In genomic region chr12:131824450-131824849, GRCh38 we compare ENCODE assay signal across 23 cellular contexts.
"Had no signal": no experiment of that assay in that cellular context is flagged by ENCODE, and none has a peak within 500 bp of the region (broad histone marks: within the 10 kb centered on the region; RNA-seq: fewer than 3 reads in every experiment).

No MANE protein-coding gene starts in this region.

- H3K4me3 ChIP-seq: hepatocyte, left ventricle myocardium inferior, lung, neural progenitor cell, ovary, right atrium auricular region, skin epidermis, stomach, testis, thyroid gland, transverse colon, upper lobe of left lung had no signal

- H2AFZ ChIP-seq: hepatocyte, neural progenitor cell had no signal

- H3K4me2 ChIP-seq: hepatocyte, neural progenitor cell had no signal

- DNase-seq: left ventricle myocardium inferior; mesendoderm; naive B cell; natural killer cell; nephron progenitor cell; stimulated activated CD4-positive, alpha-beta T cell treated with anti-CD3 and anti-CD28 coated beads, Interleukin-12 subunit alpha, Interleukin-12 subunit beta, amount 100 ng/mL, for 4 hours; stimulated activated CD4-positive, alpha-beta T cell treated with anti-CD3 and anti-CD28 coated beads, Interleukin-15, amount 100 ng/mL, for 24 hours; stimulated activated CD4-positive, alpha-beta T cell treated with anti-CD3 and anti-CD28 coated beads, Interleukin-2, amount 100 ng/mL, for 24 hours; stimulated activated CD4-positive, alpha-beta T cell treated with anti-CD3 and anti-CD28 coated beads, Interleukin-4, amount 100 ng/mL, for 1 hour; stimulated activated naive B cell treated with anti-CD40 and anti-IgM and Interleukin-4, amounts not matched to agents 10 μg/mL and 1 μg/mL and 100 μg/mL, for 72 hours; stimulated activated naive CD8-positive, alpha-beta T cell treated with anti-CD3 and anti-CD28 coated beads, Interleukin-15, Interleukin-2, amounts not matched to agents 100 U/mL and 50 U/mL, for 24 hours; stomach; testis; thyroid gland; transverse colon; upper lobe of left lung had no signal

- H3K79me2 ChIP-seq: hepatocyte had no signal

- FAIRE-seq: urothelium cell line had no signal

- ATAC-seq: natural killer cell; stimulated activated naive B cell treated with anti-CD40 and anti-IgM and Interleukin-4, amounts not matched to agents 10 μg/mL and 1 μg/mL and 100 μg/mL, for 72 hours; stimulated activated naive CD8-positive, alpha-beta T cell treated with anti-CD3 and anti-CD28 coated beads, Interleukin-15, Interleukin-2, amounts not matched to agents 100 U/mL and 50 U/mL, for 24 hours had no signal

- H3K9ac ChIP-seq: neural progenitor cell had no signal

- H3K36me3 ChIP-seq: left ventricle myocardium inferior, neural progenitor cell, ovary, right atrium auricular region, stomach, thyroid gland, transverse colon, upper lobe of left lung had no signal

- H3K27me3 ChIP-seq: ovary, testis had no signal

- H3K9me3 ChIP-seq: left ventricle myocardium inferior, ovary, right atrium auricular region, stomach, testis, thyroid gland, transverse colon, upper lobe of left lung had no signal

- H3K27ac ChIP-seq: hepatocyte, left ventricle myocardium inferior, neural progenitor cell, ovary, right atrium auricular region, skin epidermis, stomach, testis, thyroid gland, transverse colon, upper lobe of left lung had no signal
